In the genomic region with DNA sequence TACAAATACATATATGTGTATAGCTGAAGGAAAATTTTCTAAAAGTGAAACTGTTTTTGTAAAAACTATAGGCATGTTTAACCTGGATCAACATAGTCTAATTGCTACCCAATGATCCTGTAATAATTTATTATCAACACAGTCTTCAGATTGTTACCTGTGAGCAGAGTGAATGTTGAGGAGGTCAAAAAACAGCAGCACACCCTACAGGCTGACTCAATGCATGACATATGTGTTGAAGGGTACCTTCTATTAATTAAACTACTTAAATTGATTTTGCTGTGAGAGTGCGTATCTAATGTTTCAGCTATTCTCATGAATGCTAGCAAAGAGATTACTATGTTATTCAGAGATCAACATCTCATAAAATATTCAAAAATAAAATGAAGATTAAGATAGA, we compare ENCODE assay signal across 1 cellular context.
TF ChIP-seq lines count a peak whose summit lies in the region.

No MANE protein-coding gene starts in this region.

TF ChIP-seq in IMR-90, 13 proteins besides CTCF, POLR2A, EP300 and RAD21 (continued from another document):
- no peak for TF ChIP-seq MAFK (IDR thresholded peaks at IDR 0.05; ENCODE audit: low read depth, low read length)
